In the genomic region with DNA sequence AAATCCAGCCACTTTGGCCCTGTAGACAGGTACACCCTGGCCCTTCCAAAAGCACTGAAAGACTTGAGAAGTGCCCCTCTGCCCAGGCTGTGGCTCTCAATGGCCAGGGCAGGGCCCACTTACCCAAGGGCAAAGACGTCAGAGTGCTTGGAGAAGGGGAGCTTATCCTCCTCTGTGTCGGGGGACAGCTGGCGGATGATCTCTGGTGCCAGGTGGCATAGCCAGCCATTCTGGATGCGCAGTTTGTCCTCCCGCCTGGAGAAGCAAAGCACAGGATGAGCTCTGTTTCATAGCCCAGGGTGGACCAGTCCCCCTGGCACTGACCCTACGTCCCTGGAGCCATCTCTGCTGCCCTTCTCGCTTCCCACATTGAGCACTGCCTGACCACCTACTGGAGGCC, we compare ENCODE assay signal across 24 cellular contexts.
A peak's percentile ranks its signal among the peaks of the same experiment; 100 is the strongest.
DNase-seq lines count a peak whose midpoint lies in the region; ATAC-seq lines count a peak whose summit lies in the region.
"Had no signal": no experiment of that assay in that cellular context is flagged by ENCODE, and none has a peak within 500 bp of the region (broad histone marks: within the 10 kb centered on the region; RNA-seq: fewer than 3 reads in every experiment).

No MANE protein-coding gene starts in this region.

- no peak overlapping the region for H2BK5ac ChIP-seq in neuronal stem cell (ENCODE audit: low read length)

- no peak overlapping the region for H3K4ac ChIP-seq in neuronal stem cell (ENCODE audit: low read length)

- no peak overlapping the region for H2BK120ac ChIP-seq in neuronal stem cell (ENCODE audit: low read depth, low read length)

- no peaks in the 10 kb centered on the region for H3K9me3 ChIP-seq in neuronal stem cell (replicated peaks in 1 of 2; ENCODE audit: control insufficient read depth in 2 of 2, insufficient read depth in 1 of 2, low read depth in 1 of 2, low read length in 2 of 2)
- H3K9me3 ChIP-seq: BE2C, BLaER1 had no signal

- peak; percentile 82 to 90 for DNase-seq in NCI-H524 (lab: John Stamatoyannopoulos, UW)
- DNase-seq in NCI-H524 treated with DMSO at 0.1 percent for 48 hours (lab: John Stamatoyannopoulos, UW), result peak; percentile 56
- DNase-seq in neuronal stem cell (ENCODE audit: low spot score), result no peak
- DNase-seq in posterior vena cava (ENCODE audit: low spot score), result peak; percentile 50
- no peak for DNase-seq in activated naive CD4-positive, alpha-beta T cell treated with Interleukin-2 at 50 U/mL for 16 hours
- DNase-seq: 8988T; ACHN; BE2C; C1 segment of cervical spinal cord; CD4-positive, alpha-beta memory T cell; CD4-positive, CD25-positive, alpha-beta regulatory T cell; CD8-positive, alpha-beta memory T cell; COR-L47; DMS 273 treated with DMSO at 0.1 percent for 48 hours; DMS153; DMS53; DMS79; DND-41; EL; GDM1 had no signal

- peak overlapping the region; percentile 29 for H2AK5ac ChIP-seq in neuronal stem cell (ENCODE audit: low read depth, low read length)

- no peaks in the 10 kb centered on the region for H3K27me3 ChIP-seq in neuronal stem cell (ENCODE audit: control insufficient read depth in 3 of 3, insufficient read depth in 3 of 3, low read depth in 1 of 3, low read length in 3 of 3)
- H3K27me3 ChIP-seq: BE2C, BLaER1 had no signal

- H2BK12ac ChIP-seq in neuronal stem cell (ENCODE audit: low read length), result no peak overlapping the region

- H4K8ac ChIP-seq in neuronal stem cell (ENCODE audit: low read depth, low read length), result no peak overlapping the region

- intact Hi-C loops in posterior vena cava (cut with DNase I), result no loop called here

- no peak overlapping the region for H3K23ac ChIP-seq in neuronal stem cell (ENCODE audit: low read depth, low read length, poor library complexity)

- H2BK15ac ChIP-seq in neuronal stem cell (ENCODE audit: low read length), result no peak overlapping the region

- no peak overlapping the region for H3K27ac ChIP-seq in neuronal stem cell (replicated peaks; ENCODE audit: low read length)
- H3K27ac ChIP-seq: BLaER1 had no signal

- no peak overlapping the region for H4K91ac ChIP-seq in neuronal stem cell (ENCODE audit: low read depth, low read length, poor library complexity)

- H3K9ac ChIP-seq in neuronal stem cell (ENCODE audit: low read depth, low read length, poor library complexity), result no peak overlapping the region
- H3K9ac ChIP-seq: BLaER1 had no signal

- no peak overlapping the region for H3K4me2 ChIP-seq in neuronal stem cell (ENCODE audit: insufficient read depth, low read length, poor library complexity, severe bottlenecking)
- H3K4me2 ChIP-seq: BLaER1 had no signal

- ATAC-seq in GM21367 (IDR thresholded peaks at IDR 0.05; ENCODE audit: unreplicated experiment), result no peak
- ATAC-seq in HG03159 (IDR thresholded peaks at IDR 0.05; ENCODE audit: unreplicated experiment), result no peak
- ATAC-seq: GM12878 had no signal

- no peaks in the 10 kb centered on the region for H3K79me1 ChIP-seq in neuronal stem cell (ENCODE audit: low read depth, low read length)

- no CpG with 5 or more reads among the region's 7 CpGs for WGBS in neuronal stem cell (ENCODE audit: extremely low coverage in 2 of 2, insufficient read length in 2 of 2, insufficient replicate concordance in 1 of 2), 2 donors

- H3K4me1 ChIP-seq in neuronal stem cell (ENCODE audit: control insufficient read depth in 2 of 2, insufficient read depth in 1 of 2, low read depth in 1 of 2, low read length in 2 of 2), result peaks cover 0 to 2% of the 10 kb centered on the region in 2 donors
- H3K4me1 ChIP-seq: BE2C, BLaER1 had no signal

- H2AFZ ChIP-seq in neuronal stem cell (ENCODE audit: low read length), result no peak overlapping the region

- no peak overlapping the region for H3K14ac ChIP-seq in neuronal stem cell (ENCODE audit: low read length)

- no peaks in the 10 kb centered on the region for H3K36me3 ChIP-seq in neuronal stem cell (replicated peaks in 1 of 2; ENCODE audit: control insufficient read depth in 2 of 2, insufficient read depth in 2 of 2, low read length in 2 of 2)
- H3K36me3 ChIP-seq: BE2C, BLaER1 had no signal

- H3K4me3 ChIP-seq in neuronal stem cell (ENCODE audit: low read length in 2 of 2), result no peak overlapping the region
- H3K4me3 ChIP-seq: BLaER1, GM12878 had no signal

- H3K18ac ChIP-seq in neuronal stem cell (ENCODE audit: low read length), result peak overlapping the region; percentile 50

Comparison
In these comparisons a context has a peak if more than half of its experiments do, and no peak if none do; other contexts are left out.
1. DNase-seq: peak in NCI-H524 (2 of 2), NCI-H524 treated with DMSO at 0.1 percent for 48 hours (single experiment) and posterior vena cava (single experiment); none in neuronal stem cell (single experiment) and activated naive CD4-positive, alpha-beta T cell treated with Interleukin-2 at 50 U/mL for 16 hours (single experiment).